19 cellular contexts compared by ENCODE assay signal in genomic region chr6:111767752-111768430, GRCh38.
DNase-seq lines count a peak whose midpoint lies in the region; ATAC-seq, FAIRE-seq and TF ChIP-seq lines count a peak whose summit lies in the region.
"Had no signal": no experiment of that assay in that cellular context is flagged by ENCODE, and none has a peak within 500 bp of the region (broad histone marks: within the 10 kb centered on the region; RNA-seq: fewer than 3 reads in every experiment).

No MANE protein-coding gene starts in this region.

- peaks cover 90% of the 10 kb centered on the region for H3K4me1 Mint-ChIP-seq in activated CD4-positive, alpha-beta T cell treated with anti-CD3 and anti-CD28 coated beads, Interleukin-2, amount 10 ng/mL, durations not matched to agents 24 days and 14 days
- H3K4me1 Mint-ChIP-seq in nephron = peaks cover 80% of the 10 kb centered on the region

- DNase-seq in activated CD4-positive, alpha-beta T cell treated with anti-CD3 and anti-CD28 coated beads, Interleukin-2, amount 10 ng/mL, durations not matched to agents 24 days and 14 days = peak; percentile 77
- DNase-seq in activated CD4-positive, alpha-beta T cell treated with anti-CD3 and anti-CD28 coated beads for 48 hours = no peak
- DNase-seq in SK-N-MC (ENCODE audit: low read depth, low spot score) = no peak
- no peak for DNase-seq in GM12878 (ENCODE audit: low read depth, low spot score)
- no peak for DNase-seq in left colon
- DNase-seq in gastrocnemius medialis = no peak
- DNase-seq in GM19239 (ENCODE audit: insufficient read length, low spot score) = no peak
- DNase-seq: 8988T; activated CD4-positive, alpha-beta T cell treated with anti-CD3 and anti-CD28 coated beads, Interleukin-2, amount 50 U/mL, for 1 hour; DMS79 treated with DMSO at 0.1 percent for 48 hours; NCI-H1694; NCI-H446; Right ventricle myocardium superior; stomach; T1000 had no signal

- H3K27me3 ChIP-seq in GM12878 (replicated peaks in 1 of 2; ENCODE audit: control insufficient read depth in 2 of 2, insufficient read depth in 2 of 2, low read length in 1 of 2) (no peaks in the 10 kb centered on the region), gastrocnemius medialis (no peaks in the 10 kb centered on the region)
- H3K27me3 ChIP-seq: BLaER1, stomach had no signal

- BruUV-seq in GM12878 (replicated peaks; lab: Mats Ljungman, UMichigan) = no TSS peak

- H3K27ac Mint-ChIP-seq in activated CD4-positive, alpha-beta T cell treated with anti-CD3 and anti-CD28 coated beads, Interleukin-2, amount 10 ng/mL, durations not matched to agents 24 days and 14 days = peak overlapping the region; percentile 98
- peak overlapping the region; percentile 34 to 87 (median 47) for H3K27ac Mint-ChIP-seq in nephron

- TF ChIP-seq POLR2A in GM12878 (IDR thresholded peaks at IDR 0.05; ENCODE audit: low read depth, low read length) (no peak), gastrocnemius medialis (IDR thresholded peaks at IDR 0.05) (no peak)

- in situ Hi-C loops in GM12878 (cut with MboI) = no loop called here
- in situ Hi-C loops in gastrocnemius medialis (cut with MboI; ENCODE audit: low sequenced_read_pairs in 4 of 4) = no loop called here

- ATAC-seq in GM12878 (peak; percentile 4), left colon (no peak), gastrocnemius medialis (no peak)

- peak; percentile 27 for FAIRE-seq in GM12878 (lab: Jason Lieb, UNC)
- FAIRE-seq in GM19239 (lab: Jason Lieb, UNC) = no peak
- FAIRE-seq: HTR-8/SVneo, urothelium cell line had no signal

- CTCF ChIA-PET in GM12878 (lab: Yijun Ruan, JAX) = interaction anchor here (1.2 to 2.7 kb wide), 5 partner anchors 9 to 22 kb away, joined by 3 to 9 read pairs (median 7); no protein-coding TSS in a partner anchor

- TF ChIP-seq EP300 in GM12878 (IDR thresholded peaks at IDR 0.05; ENCODE audit: borderline replicate concordance in 1 of 2, control insufficient read depth in 1 of 2, low read depth in 2 of 2, low read length in 2 of 2) = peak in 1 of 2 experiments; percentile 21; a peak in 1 of 4 replicates

- 51% methylated on average over 5 of the region's 5 CpGs for WGBS in GM12878 (ENCODE audit: insufficient coverage, insufficient replicate concordance, low lambda C conversion rate, missing lambda C conversion rate)

- peak overlapping the region; percentile 26; the same call in 1 of the 2 replicates for H3K27ac ChIP-seq in SK-N-MC
- peak overlapping the region; percentile 93 for H3K27ac ChIP-seq in GM12878 (ENCODE audit: control insufficient read depth, insufficient read depth)
- H3K27ac ChIP-seq in gastrocnemius medialis = no peak overlapping the region
- H3K27ac ChIP-seq: BLaER1, stomach had no signal

- intact Hi-C loops in activated CD4-positive, alpha-beta T cell treated with anti-CD3 and anti-CD28 coated beads, Interleukin-2, amount 10 ng/mL, durations not matched to agents 24 days and 14 days (cut with micrococcal nuclease) = loop anchor here (1.0 to 10.0 kb wide), 4 partner anchors 8 to 283 kb away; partner anchors contain the start of gene REV3L
- intact Hi-C loops in GM12878 (cut with micrococcal nuclease; ENCODE audit: unreplicated experiment) = no loop called here
- intact Hi-C loops in left colon (cut with DNase I, micrococcal nuclease) = no loop called here
- intact Hi-C loops in gastrocnemius medialis (cut with DNase I; ENCODE audit: low total_unique reads) = no loop called here

- H3K4me3 Mint-ChIP-seq in activated CD4-positive, alpha-beta T cell treated with anti-CD3 and anti-CD28 coated beads, Interleukin-2, amount 10 ng/mL, durations not matched to agents 24 days and 14 days = peak overlapping the region; percentile 51
- H3K4me3 Mint-ChIP-seq in nephron = no peak overlapping the region

- POLR2A ChIA-PET in GM12878 (lab: Charles Lee) = interaction anchor here (1.0 to 2.5 kb wide), 5 partner anchors 15 to 43 kb away, joined by 3 to 20 read pairs (median 5); no protein-coding TSS in a partner anchor

- H4K20me1 ChIP-seq in GM12878 (ENCODE audit: control insufficient read depth, insufficient read depth) = no peaks in the 10 kb centered on the region

- H3K79me2 ChIP-seq in GM12878 (ENCODE audit: control insufficient read depth, insufficient read depth, low read length) = peaks cover 71% of the 10 kb centered on the region

- no peak overlapping the region for H3K9ac ChIP-seq in SK-N-MC (ENCODE audit: insufficient read length)
- peak overlapping the region; percentile 40; the same call in 1 of the 2 replicates for H3K9ac ChIP-seq in GM12878 (ENCODE audit: control insufficient read depth, insufficient read depth, low read length)
- H3K9ac ChIP-seq: BLaER1 had no signal

- no peak overlapping the region; the same call in 1 of the 2 replicates for H2AFZ ChIP-seq in GM12878 (ENCODE audit: control insufficient read depth, low read depth, low read length)

- peaks cover 10% of the 10 kb centered on the region for H3K9me3 Mint-ChIP-seq in activated CD4-positive, alpha-beta T cell treated with anti-CD3 and anti-CD28 coated beads, Interleukin-2, amount 10 ng/mL, durations not matched to agents 24 days and 14 days
- H3K9me3 Mint-ChIP-seq in nephron = no peaks in the 10 kb centered on the region

- SMC1A ChIA-PET in GM12878 (lab: Charles Lee; ENCODE audit: uncharacterized antibody, unreplicated experiment) = interaction anchor here (0.7 to 6.4 kb wide), 19 partner anchors 8 to 225 kb away, joined by 3 to 55 read pairs (median 8); no protein-coding TSS in a partner anchor

- TF ChIP-seq CTCF in GM12878 (IDR thresholded peaks at IDR 0.05 in 2 of 3, conservative IDR thresholded peaks at IDR 0.05 in 1 of 3; ENCODE audit: control insufficient read depth in 2 of 3, extremely low read depth in 1 of 3, insufficient read depth in 1 of 3, low read depth in 3 of 3, low read length in 3 of 3) = no peak
- no peak for TF ChIP-seq CTCF in nephron (IDR thresholded peaks at IDR 0.05; ENCODE audit: unreplicated experiment in 3 of 3)
- TF ChIP-seq CTCF in gastrocnemius medialis (IDR thresholded peaks at IDR 0.05 in 4 of 5, conservative IDR thresholded peaks at IDR 0.05 in 1 of 5) = no peak

- H3K4me3 ChIP-seq in SK-N-MC = no peak overlapping the region
- H3K4me3 ChIP-seq in GM12878 = no peak overlapping the region
- H3K4me3 ChIP-seq in gastrocnemius medialis = no peak overlapping the region
- H3K4me3 ChIP-seq: BLaER1, stomach had no signal

- peaks cover 69% of the 10 kb centered on the region for H3K4me1 ChIP-seq in GM12878 (ENCODE audit: control insufficient read depth, insufficient read depth, low read length)
- H3K4me1 ChIP-seq in gastrocnemius medialis = peaks cover 0 to 9% of the 10 kb centered on the region in 2 donors

- H3K36me3 Mint-ChIP-seq in activated CD4-positive, alpha-beta T cell treated with anti-CD3 and anti-CD28 coated beads, Interleukin-2, amount 10 ng/mL, durations not matched to agents 24 days and 14 days (ENCODE audit: low read depth) = peaks cover 70% of the 10 kb centered on the region
- H3K36me3 Mint-ChIP-seq in nephron (ENCODE audit: low read depth) = peaks cover 22% of the 10 kb centered on the region

- no peaks in the 10 kb centered on the region for H3K9me3 ChIP-seq in SK-N-MC (ENCODE audit: low read depth, low read length)
- H3K9me3 ChIP-seq in GM12878 (replicated peaks; ENCODE audit: control insufficient read depth, insufficient read depth, low read length) = no peaks in the 10 kb centered on the region; the same call in 2 of the 3 replicates
- no peaks in the 10 kb centered on the region for H3K9me3 ChIP-seq in gastrocnemius medialis
- H3K9me3 ChIP-seq: BLaER1, stomach had no signal

- no peaks in the 10 kb centered on the region for H3K27me3 Mint-ChIP-seq in activated CD4-positive, alpha-beta T cell treated with anti-CD3 and anti-CD28 coated beads, Interleukin-2, amount 10 ng/mL, durations not matched to agents 24 days and 14 days
- H3K27me3 Mint-ChIP-seq in nephron (ENCODE audit: low read depth) = no peaks in the 10 kb centered on the region

- no peak for TF ChIP-seq RAD21 in GM12878 (IDR thresholded peaks at IDR 0.05; ENCODE audit: insufficient read depth, low read depth, low read length)

- no peak overlapping the region; the same call in 1 of the 2 replicates for H3K4me2 ChIP-seq in GM12878 (ENCODE audit: control insufficient read depth, insufficient read depth)
- H3K4me2 ChIP-seq: BLaER1 had no signal

- H3K36me3 ChIP-seq in SK-N-MC (ENCODE audit: insufficient read depth, low read length) = peaks cover 18% of the 10 kb centered on the region
- H3K36me3 ChIP-seq in GM12878 (ENCODE audit: control insufficient read depth in 2 of 2, insufficient read depth in 2 of 2, low read length in 1 of 2) = peaks cover 4 to 11% of the 10 kb centered on the region in 2 experiments
- no peaks in the 10 kb centered on the region for H3K36me3 ChIP-seq in gastrocnemius medialis
- H3K36me3 ChIP-seq: stomach had no signal

- RAD21 ChIA-PET in GM12878 (lab: Charles Lee; ENCODE audit: unreplicated experiment) = interaction anchor here (0.9 to 6.1 kb wide), 15 partner anchors 9 to 103 kb away, joined by 3 to 55 read pairs (median 11); no protein-coding TSS in a partner anchor

TF ChIP-seq in GM12878, 131 proteins besides CTCF, POLR2A, EP300 and RAD21 (continues in another document):
- no peak for TF ChIP-seq BRCA1 (IDR thresholded peaks at IDR 0.05; ENCODE audit: low read depth, low read length)
- TF ChIP-seq ATF7 (IDR thresholded peaks at IDR 0.05; ENCODE audit: low read depth) = peak; percentile 58
- no peak for TF ChIP-seq CREB1 (IDR thresholded peaks at IDR 0.05; ENCODE audit: low read depth)
- no peak; the same call in 1 of the 2 replicates for TF ChIP-seq BCL11A (IDR thresholded peaks at IDR 0.05; ENCODE audit: low read depth, low read length)
- TF ChIP-seq SPI1 (IDR thresholded peaks at IDR 0.05; ENCODE audit: borderline replicate concordance, insufficient read depth, low read depth, low read length) = peak; percentile 67
- no peak for TF ChIP-seq SRF (IDR thresholded peaks at IDR 0.05; ENCODE audit: low read depth in 2 of 2, low read length in 2 of 2)
- no peak for TF ChIP-seq CBX3 (IDR thresholded peaks at IDR 0.05; ENCODE audit: borderline replicate concordance, low read depth)
- TF ChIP-seq MTA2 (IDR thresholded peaks at IDR 0.05; ENCODE audit: low read depth) = peak; percentile 89
- no peak for TF ChIP-seq MAX (IDR thresholded peaks at IDR 0.05; ENCODE audit: low read depth, low read length)

Comparison
In these comparisons a context has a peak if more than half of its experiments do, and no peak if none do; other contexts are left out.
1. H3K27ac ChIP-seq: peak in SK-N-MC (single experiment) and GM12878 (single experiment); none in gastrocnemius medialis (0 of 4).